ENCODE assay signal across 8 cellular contexts in genomic region chr11:113773416-113774173, GRCh38. TPM values are rescaled to one million over a fixed set of nuclear protein-coding genes. Genes with fewer than 3 reads are reported as not detected.
DNase-seq lines count a peak whose midpoint lies in the region; ATAC-seq and TF ChIP-seq lines count a peak whose summit lies in the region.

ZW10 (minus strand) TSS chr11:113773692; CDS start chr11:113773666, 26 bp downstream.

- TF ChIP-seq CTCF in PC-9 (conservative IDR thresholded peaks at IDR 0.05) (peak; percentile 98), epithelial cell of proximal tubule (conservative IDR thresholded peaks at IDR 0.05; ENCODE audit: low read depth, low read length) (peak; percentile 93)

- H4K20me1 ChIP-seq in PC-9 (ENCODE audit: insufficient read depth) = no peaks in the 10 kb centered on the region

- H3K4me1 ChIP-seq in PC-9 (replicated peaks; ENCODE audit: insufficient read depth) = peaks cover 11% of the 10 kb centered on the region; the same call in 1 of the 2 replicates

- ATAC-seq in GM21717 (IDR thresholded peaks at IDR 0.05; ENCODE audit: unreplicated experiment) = peak; percentile 98

- H3K36me3 ChIP-seq in PC-9 (ENCODE audit: low read depth) = peaks cover 3% of the 10 kb centered on the region; the same call in 1 of the 2 replicates

- intact Hi-C loops in PC-9 (cut with micrococcal nuclease; ENCODE audit: unreplicated experiment) = loop anchor here (10.0 kb wide), 1 partner anchor 459 kb away; the partner anchor contains the start of gene TTC12

- POLR2A ChIA-PET in PC-9 (lab: Charles Lee; ENCODE audit: unreplicated experiment) = interaction anchor here (0.6 to 0.7 kb wide), 2 partner anchors 264 to 669 kb away, joined by 3 read pairs; no protein-coding TSS in a partner anchor

- peaks cover 3% of the 10 kb centered on the region; the same call in 1 of the 2 replicates for H3F3A ChIP-seq in PC-9 (ENCODE audit: insufficient read depth, low read depth)

- DNase-seq in DMS79 (lab: John Stamatoyannopoulos, UW) = peak; percentile 94
- DNase-seq in KBM-7 = peak; percentile 97
- DNase-seq in PC-9 = peak; percentile 96
- peak; percentile 93 for DNase-seq in activated T-cell treated with anti-CD3 and anti-CD28 coated beads, Interleukin-2, amount 50 U/mL, for 1 hour
- peak; percentile 76 for DNase-seq in epithelial cell of proximal tubule (ENCODE audit: low read depth)
- peak; percentile 97 for DNase-seq in mucosa of gallbladder (ENCODE audit: low spot score)
- peak; percentile 77 to 82 for DNase-seq in stimulated activated CD8-positive, alpha-beta memory T cell treated with anti-CD3 and anti-CD28 coated beads, Interleukin-4, amount 100 ng/mL, for 4 hours (ENCODE audit: low read depth in 2 of 2, low spot score in 1 of 2)

- in situ Hi-C loops in KBM-7 (cut with MboI; ENCODE audit: low pct_unique_long_range_greater_than_20kb, low sequenced_read_pairs) = no loop called here

- H3K4me3 ChIP-seq in PC-9 (peak within 1 kb of the TSS; percentile 79), epithelial cell of proximal tubule (ENCODE audit: low read depth, low read length) (peak within 1 kb of the TSS; percentile 99)

- H3K79me2 ChIP-seq in PC-9 (ENCODE audit: low read depth) = peaks cover 25% of the 10 kb centered on the region

- peaks cover 4% of the 10 kb centered on the region; the same call in 1 of the 2 replicates for H3K27me3 ChIP-seq in PC-9 (ENCODE audit: insufficient read depth, low read depth)

- CTCF ChIA-PET in PC-9 (lab: Charles Lee) = interaction anchor here (0.6 kb wide), 1 partner anchor 50 kb away, joined by 3 read pairs; no protein-coding TSS in a partner anchor

- H3K9me2 ChIP-seq in PC-9 (ENCODE audit: insufficient read depth) = no peaks in the 10 kb centered on the region

- H3K9me3 ChIP-seq in PC-9 (ENCODE audit: insufficient read depth, low read depth) = no peaks in the 10 kb centered on the region

- peak within 1 kb of the TSS; percentile 97 for H2AFZ ChIP-seq in PC-9

- BruUV-seq in PC-9 (replicated peaks; lab: Mats Ljungman, UMichigan) = no TSS peak

- H3K27ac ChIP-seq in PC-9 = peak within 1 kb of the TSS; percentile 47; the same call in 1 of the 2 replicates

- H3K4me2 ChIP-seq in PC-9 = peak within 1 kb of the TSS; percentile 75

RNA-seq across cellular contexts. Expression of gene ZW10, which starts in this region (rescaled TPM):
- total RNA-seq in PC-9 (2021) (14.0 and 19.3 TPM in 2 replicates), epithelial cell of proximal tubule (16.3 and 25.7 TPM in 2 replicates), mucosa of gallbladder (10.3 TPM)

Comparison
In these comparisons a context has a peak if more than half of its experiments do, and no peak if none do; other contexts are left out.
1. Peak in every context shown above with its lines: DNase-seq, ATAC-seq, H3K4me3 ChIP-seq and H3K27ac ChIP-seq.